2 cellular contexts compared by ENCODE assay signal in the genomic region with DNA sequence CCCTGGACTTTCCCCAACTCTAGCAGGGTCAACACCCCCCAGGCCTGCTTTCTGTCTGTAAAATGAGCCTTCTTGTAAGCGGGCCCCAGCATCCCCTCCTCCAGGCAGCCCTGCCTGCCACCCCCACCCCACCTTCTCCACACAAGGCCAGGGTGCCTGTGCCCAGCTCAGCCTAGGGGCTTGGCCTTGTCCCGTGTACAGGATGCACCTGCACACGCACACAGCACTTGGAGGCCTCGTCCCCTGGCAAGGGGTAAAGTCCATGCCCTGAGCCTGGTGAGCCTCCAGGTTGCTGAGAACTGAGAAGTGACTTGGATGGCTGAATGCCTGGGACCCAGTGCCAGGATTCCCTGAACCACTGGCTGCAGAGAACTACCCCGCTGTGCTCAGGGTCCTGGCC.
TF ChIP-seq lines count a peak whose summit lies in the region.

No MANE protein-coding gene starts in this region.

TF ChIP-seq in K562, 482 proteins besides CTCF, POLR2A, EP300 and RAD21:
- TF ChIP-seq HMGN3 (IDR thresholded peaks at IDR 0.05; ENCODE audit: borderline replicate concordance, extremely low read depth, insufficient read length, low read depth, low read length), result no peak
- TF ChIP-seq EP400 (IDR thresholded peaks at IDR 0.05), result no peak
- TF ChIP-seq, protein P1, sequence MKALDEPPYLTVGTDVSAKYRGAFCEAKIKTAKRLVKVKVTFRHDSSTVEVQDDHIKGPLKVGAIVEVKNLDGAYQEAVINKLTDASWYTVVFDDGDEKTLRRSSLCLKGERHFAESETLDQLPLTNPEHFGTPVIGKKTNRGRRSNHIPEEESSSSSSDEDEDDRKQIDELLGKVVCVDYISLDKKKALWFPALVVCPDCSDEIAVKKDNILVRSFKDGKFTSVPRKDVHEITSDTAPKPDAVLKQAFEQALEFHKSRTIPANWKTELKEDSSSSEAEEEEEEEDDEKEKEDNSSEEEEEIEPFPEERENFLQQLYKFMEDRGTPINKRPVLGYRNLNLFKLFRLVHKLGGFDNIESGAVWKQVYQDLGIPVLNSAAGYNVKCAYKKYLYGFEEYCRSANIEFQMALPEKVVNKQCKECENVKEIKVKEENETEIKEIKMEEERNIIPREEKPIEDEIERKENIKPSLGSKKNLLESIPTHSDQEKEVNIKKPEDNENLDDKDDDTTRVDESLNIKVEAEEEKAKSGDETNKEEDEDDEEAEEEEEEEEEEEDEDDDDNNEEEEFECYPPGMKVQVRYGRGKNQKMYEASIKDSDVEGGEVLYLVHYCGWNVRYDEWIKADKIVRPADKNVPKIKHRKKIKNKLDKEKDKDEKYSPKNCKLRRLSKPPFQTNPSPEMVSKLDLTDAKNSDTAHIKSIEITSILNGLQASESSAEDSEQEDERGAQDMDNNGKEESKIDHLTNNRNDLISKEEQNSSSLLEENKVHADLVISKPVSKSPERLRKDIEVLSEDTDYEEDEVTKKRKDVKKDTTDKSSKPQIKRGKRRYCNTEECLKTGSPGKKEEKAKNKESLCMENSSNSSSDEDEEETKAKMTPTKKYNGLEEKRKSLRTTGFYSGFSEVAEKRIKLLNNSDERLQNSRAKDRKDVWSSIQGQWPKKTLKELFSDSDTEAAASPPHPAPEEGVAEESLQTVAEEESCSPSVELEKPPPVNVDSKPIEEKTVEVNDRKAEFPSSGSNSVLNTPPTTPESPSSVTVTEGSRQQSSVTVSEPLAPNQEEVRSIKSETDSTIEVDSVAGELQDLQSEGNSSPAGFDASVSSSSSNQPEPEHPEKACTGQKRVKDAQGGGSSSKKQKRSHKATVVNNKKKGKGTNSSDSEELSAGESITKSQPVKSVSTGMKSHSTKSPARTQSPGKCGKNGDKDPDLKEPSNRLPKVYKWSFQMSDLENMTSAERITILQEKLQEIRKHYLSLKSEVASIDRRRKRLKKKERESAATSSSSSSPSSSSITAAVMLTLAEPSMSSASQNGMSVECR (CRISPR knock-in tag; IDR thresholded peaks at IDR 0.05), result no peak
- TF ChIP-seq RCOR1 (IDR thresholded peaks at IDR 0.05; ENCODE audit: borderline replicate concordance in 1 of 2, low read depth in 2 of 2, low read length in 2 of 2), result no peak
- no peak for TF ChIP-seq ILF3 (IDR thresholded peaks at IDR 0.05; ENCODE audit: borderline replicate concordance)
- peak; percentile 18; the same call in 1 of the 2 replicates for TF ChIP-seq POLR2G (IDR thresholded peaks at IDR 0.05; ENCODE audit: low read depth, low read length)
- no peak for TF ChIP-seq LARP7 (IDR thresholded peaks at IDR 0.05)
TF ChIP-seq in K562: peak in this region for 1.

TF ChIP-seq in HepG2, 621 proteins besides CTCF, POLR2A, EP300 and RAD21:
- TF ChIP-seq, protein P2, sequence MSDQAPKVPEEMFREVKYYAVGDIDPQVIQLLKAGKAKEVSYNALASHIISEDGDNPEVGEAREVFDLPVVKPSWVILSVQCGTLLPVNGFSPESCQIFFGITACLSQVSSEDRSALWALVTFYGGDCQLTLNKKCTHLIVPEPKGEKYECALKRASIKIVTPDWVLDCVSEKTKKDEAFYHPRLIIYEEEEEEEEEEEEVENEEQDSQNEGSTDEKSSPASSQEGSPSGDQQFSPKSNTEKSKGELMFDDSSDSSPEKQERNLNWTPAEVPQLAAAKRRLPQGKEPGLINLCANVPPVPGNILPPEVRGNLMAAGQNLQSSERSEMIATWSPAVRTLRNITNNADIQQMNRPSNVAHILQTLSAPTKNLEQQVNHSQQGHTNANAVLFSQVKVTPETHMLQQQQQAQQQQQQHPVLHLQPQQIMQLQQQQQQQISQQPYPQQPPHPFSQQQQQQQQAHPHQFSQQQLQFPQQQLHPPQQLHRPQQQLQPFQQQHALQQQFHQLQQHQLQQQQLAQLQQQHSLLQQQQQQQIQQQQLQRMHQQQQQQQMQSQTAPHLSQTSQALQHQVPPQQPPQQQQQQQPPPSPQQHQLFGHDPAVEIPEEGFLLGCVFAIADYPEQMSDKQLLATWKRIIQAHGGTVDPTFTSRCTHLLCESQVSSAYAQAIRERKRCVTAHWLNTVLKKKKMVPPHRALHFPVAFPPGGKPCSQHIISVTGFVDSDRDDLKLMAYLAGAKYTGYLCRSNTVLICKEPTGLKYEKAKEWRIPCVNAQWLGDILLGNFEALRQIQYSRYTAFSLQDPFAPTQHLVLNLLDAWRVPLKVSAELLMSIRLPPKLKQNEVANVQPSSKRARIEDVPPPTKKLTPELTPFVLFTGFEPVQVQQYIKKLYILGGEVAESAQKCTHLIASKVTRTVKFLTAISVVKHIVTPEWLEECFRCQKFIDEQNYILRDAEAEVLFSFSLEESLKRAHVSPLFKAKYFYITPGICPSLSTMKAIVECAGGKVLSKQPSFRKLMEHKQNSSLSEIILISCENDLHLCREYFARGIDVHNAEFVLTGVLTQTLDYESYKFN (CRISPR knock-in tag; conservative IDR thresholded peaks at IDR 0.05), result peak; percentile 37; the same call in 1 of the 2 replicates
- TF ChIP-seq PHB2 (IDR thresholded peaks at IDR 0.05; ENCODE audit: partially characterized antibody) (no peak), POLR2G (IDR thresholded peaks at IDR 0.05; ENCODE audit: low read depth, low read length) (0 out of 2 replicates have a peak, but pooled peaks have one; percentile 25), HNRNPL (IDR thresholded peaks at IDR 0.05; ENCODE audit: low read depth, low read length) (peak; percentile 93; the same call in 1 of the 2 replicates), RFXAP (CRISPR knock-in tag; IDR thresholded peaks at IDR 0.05; ENCODE audit: borderline replicate concordance) (no peak), MED8 (CRISPR knock-in tag; IDR thresholded peaks at IDR 0.05; ENCODE audit: insufficient replicate concordance) (no peak), HNF4A (CRISPR knock-in tag; IDR thresholded peaks at IDR 0.05) (peak; percentile 89), KDM6A (CRISPR knock-in tag; IDR thresholded peaks at IDR 0.05; ENCODE audit: low read depth) (0 out of 2 replicates have a peak, but pooled peaks have one; percentile 32), HNF4G (IDR thresholded peaks at IDR 0.05; ENCODE audit: borderline replicate concordance, low read depth, low read length) (peak; percentile 44; the same call in 1 of the 2 replicates), HNF4G (CRISPR knock-in tag; IDR thresholded peaks at IDR 0.05; ENCODE audit: borderline replicate concordance, low read depth) (no peak), KAT7 (CRISPR knock-in tag; IDR thresholded peaks at IDR 0.05; ENCODE audit: borderline replicate concordance) (no peak), NONO (IDR thresholded peaks at IDR 0.05) (no peak), NONO (CRISPR knock-in tag; conservative IDR thresholded peaks at IDR 0.05) (0 out of 2 replicates have a peak, but pooled peaks have one; percentile 22), ASH2L (IDR thresholded peaks at IDR 0.05; ENCODE audit: insufficient read length, low read depth, low read length) (no peak), ZFX (CRISPR knock-in tag; IDR thresholded peaks at IDR 0.05; ENCODE audit: low read depth) (peak; percentile 60; the same call in 1 of the 2 replicates), GATAD2A (CRISPR knock-in tag; IDR thresholded peaks at IDR 0.05) (0 out of 2 replicates have a peak, but pooled peaks have one; percentile 25), ZNF264 (CRISPR knock-in tag; IDR thresholded peaks at IDR 0.05) (0 out of 2 replicates have a peak, but pooled peaks have one; percentile 24), PHF21A (CRISPR knock-in tag; IDR thresholded peaks at IDR 0.05) (0 out of 2 replicates have a peak, but pooled peaks have one; percentile 39), DPF2 (CRISPR knock-in tag; IDR thresholded peaks at IDR 0.05; ENCODE audit: borderline replicate concordance, low read depth) (0 out of 2 replicates have a peak, but pooled peaks have one; percentile 45), BHLHE40 (IDR thresholded peaks at IDR 0.05; ENCODE audit: low read length) (peak; percentile 37), NFE2 (CRISPR knock-in tag; IDR thresholded peaks at IDR 0.05) (no peak), ARHGAP35 (CRISPR knock-in tag; IDR thresholded peaks at IDR 0.05; ENCODE audit: borderline replicate concordance) (no peak), DR1 (CRISPR knock-in tag; IDR thresholded peaks at IDR 0.05) (no peak), RXRA (CRISPR knock-in tag; IDR thresholded peaks at IDR 0.05) (0 out of 2 replicates have a peak, but pooled peaks have one; percentile 38)
- TF ChIP-seq, protein P3, sequence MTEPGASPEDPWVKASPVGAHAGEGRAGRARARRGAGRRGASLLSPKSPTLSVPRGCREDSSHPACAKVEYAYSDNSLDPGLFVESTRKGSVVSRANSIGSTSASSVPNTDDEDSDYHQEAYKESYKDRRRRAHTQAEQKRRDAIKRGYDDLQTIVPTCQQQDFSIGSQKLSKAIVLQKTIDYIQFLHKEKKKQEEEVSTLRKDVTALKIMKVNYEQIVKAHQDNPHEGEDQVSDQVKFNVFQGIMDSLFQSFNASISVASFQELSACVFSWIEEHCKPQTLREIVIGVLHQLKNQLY (CRISPR knock-in tag; IDR thresholded peaks at IDR 0.05), result 0 out of 2 replicates have a peak, but pooled peaks have one; percentile 20
- TF ChIP-seq, protein P4, sequence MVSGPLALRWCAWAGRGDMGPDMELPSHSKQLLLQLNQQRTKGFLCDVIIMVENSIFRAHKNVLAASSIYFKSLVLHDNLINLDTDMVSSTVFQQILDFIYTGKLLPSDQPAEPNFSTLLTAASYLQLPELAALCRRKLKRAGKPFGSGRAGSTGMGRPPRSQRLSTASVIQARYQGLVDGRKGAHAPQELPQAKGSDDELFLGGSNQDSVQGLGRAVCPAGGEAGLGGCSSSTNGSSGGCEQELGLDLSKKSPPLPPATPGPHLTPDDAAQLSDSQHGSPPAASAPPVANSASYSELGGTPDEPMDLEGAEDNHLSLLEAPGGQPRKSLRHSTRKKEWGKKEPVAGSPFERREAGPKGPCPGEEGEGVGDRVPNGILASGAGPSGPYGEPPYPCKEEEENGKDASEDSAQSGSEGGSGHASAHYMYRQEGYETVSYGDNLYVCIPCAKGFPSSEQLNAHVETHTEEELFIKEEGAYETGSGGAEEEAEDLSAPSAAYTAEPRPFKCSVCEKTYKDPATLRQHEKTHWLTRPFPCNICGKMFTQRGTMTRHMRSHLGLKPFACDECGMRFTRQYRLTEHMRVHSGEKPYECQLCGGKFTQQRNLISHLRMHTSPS (CRISPR knock-in tag; IDR thresholded peaks at IDR 0.05; ENCODE audit: low read depth), result peak; percentile 91
- TF ChIP-seq, protein P5, sequence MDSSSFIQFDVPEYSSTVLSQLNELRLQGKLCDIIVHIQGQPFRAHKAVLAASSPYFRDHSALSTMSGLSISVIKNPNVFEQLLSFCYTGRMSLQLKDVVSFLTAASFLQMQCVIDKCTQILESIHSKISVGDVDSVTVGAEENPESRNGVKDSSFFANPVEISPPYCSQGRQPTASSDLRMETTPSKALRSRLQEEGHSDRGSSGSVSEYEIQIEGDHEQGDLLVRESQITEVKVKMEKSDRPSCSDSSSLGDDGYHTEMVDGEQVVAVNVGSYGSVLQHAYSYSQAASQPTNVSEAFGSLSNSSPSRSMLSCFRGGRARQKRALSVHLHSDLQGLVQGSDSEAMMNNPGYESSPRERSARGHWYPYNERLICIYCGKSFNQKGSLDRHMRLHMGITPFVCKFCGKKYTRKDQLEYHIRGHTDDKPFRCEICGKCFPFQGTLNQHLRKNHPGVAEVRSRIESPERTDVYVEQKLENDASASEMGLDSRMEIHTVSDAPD (CRISPR knock-in tag; IDR thresholded peaks at IDR 0.05), result no peak
- TF ChIP-seq, protein P6, sequence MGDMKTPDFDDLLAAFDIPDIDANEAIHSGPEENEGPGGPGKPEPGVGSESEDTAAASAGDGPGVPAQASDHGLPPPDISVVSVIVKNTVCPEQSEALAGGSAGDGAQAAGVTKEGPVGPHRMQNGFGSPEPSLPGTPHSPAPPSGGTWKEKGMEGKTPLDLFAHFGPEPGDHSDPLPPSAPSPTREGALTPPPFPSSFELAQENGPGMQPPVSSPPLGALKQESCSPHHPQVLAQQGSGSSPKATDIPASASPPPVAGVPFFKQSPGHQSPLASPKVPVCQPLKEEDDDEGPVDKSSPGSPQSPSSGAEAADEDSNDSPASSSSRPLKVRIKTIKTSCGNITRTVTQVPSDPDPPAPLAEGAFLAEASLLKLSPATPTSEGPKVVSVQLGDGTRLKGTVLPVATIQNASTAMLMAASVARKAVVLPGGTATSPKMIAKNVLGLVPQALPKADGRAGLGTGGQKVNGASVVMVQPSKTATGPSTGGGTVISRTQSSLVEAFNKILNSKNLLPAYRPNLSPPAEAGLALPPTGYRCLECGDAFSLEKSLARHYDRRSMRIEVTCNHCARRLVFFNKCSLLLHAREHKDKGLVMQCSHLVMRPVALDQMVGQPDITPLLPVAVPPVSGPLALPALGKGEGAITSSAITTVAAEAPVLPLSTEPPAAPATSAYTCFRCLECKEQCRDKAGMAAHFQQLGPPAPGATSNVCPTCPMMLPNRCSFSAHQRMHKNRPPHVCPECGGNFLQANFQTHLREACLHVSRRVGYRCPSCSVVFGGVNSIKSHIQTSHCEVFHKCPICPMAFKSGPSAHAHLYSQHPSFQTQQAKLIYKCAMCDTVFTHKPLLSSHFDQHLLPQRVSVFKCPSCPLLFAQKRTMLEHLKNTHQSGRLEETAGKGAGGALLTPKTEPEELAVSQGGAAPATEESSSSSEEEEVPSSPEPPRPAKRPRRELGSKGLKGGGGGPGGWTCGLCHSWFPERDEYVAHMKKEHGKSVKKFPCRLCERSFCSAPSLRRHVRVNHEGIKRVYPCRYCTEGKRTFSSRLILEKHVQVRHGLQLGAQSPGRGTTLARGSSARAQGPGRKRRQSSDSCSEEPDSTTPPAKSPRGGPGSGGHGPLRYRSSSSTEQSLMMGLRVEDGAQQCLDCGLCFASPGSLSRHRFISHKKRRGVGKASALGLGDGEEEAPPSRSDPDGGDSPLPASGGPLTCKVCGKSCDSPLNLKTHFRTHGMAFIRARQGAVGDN (CRISPR knock-in tag; IDR thresholded peaks at IDR 0.05), result peak; percentile 66
